5 cellular contexts compared by ENCODE assay signal in the genomic region with DNA sequence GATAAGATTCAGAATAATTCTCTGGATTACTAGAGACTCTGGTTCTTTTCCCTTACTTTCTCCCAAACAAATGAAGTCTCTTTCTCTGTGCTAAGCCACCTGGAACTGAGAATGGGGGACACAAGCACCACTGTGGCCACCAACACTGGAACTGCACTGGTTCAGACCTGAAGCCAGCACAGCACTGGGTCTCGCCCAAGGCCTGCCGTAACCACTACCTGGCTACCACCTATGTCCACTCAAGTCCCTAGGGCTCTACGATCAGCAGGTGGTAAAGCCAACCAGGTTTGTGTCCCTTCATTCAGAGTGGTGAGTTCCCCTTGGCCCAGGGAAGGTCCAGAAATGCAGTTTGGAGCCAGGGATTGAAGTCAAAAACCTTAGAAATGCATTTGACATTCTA.
"Had no signal": no experiment of that assay in that cellular context is flagged by ENCODE, and none has a peak within 500 bp of the region (broad histone marks: within the 10 kb centered on the region; RNA-seq: fewer than 3 reads in every experiment).

No MANE protein-coding gene starts in this region.

- H3K4me1 Mint-ChIP-seq: IgD-negative memory B cell had no signal

- H3K4me3 Mint-ChIP-seq: IgD-negative memory B cell had no signal

- H3K27ac Mint-ChIP-seq: IgD-negative memory B cell had no signal

- H3K27me3 Mint-ChIP-seq: IgD-negative memory B cell had no signal

- H3K4me3 ChIP-seq: K562 had no signal

- H3K9me3 Mint-ChIP-seq: IgD-negative memory B cell had no signal

- DNase-seq: IMR-90, KBM-7 had no signal

- H3K27ac ChIP-seq: HL-60 had no signal

- H3K36me3 Mint-ChIP-seq: IgD-negative memory B cell had no signal
